26 cellular contexts compared by ENCODE assay signal in genomic region chr5:172809774-172810173, GRCh38.
"Had no signal": no experiment of that assay in that cellular context is flagged by ENCODE, and none has a peak within 500 bp of the region (broad histone marks: within the 10 kb centered on the region; RNA-seq: fewer than 3 reads in every experiment).

No MANE protein-coding gene starts in this region.

- H3K27me3 Mint-ChIP-seq: dendritic cell treated with granulocyte-macrophage colony-stimulating factor and Interleukin-4, amounts not matched to agents 40 ng/mL and 50 ng/mL, for 4 days; effector memory CD8-positive, alpha-beta T cell; naive B cell; naive thymus-derived CD8-positive, alpha-beta T cell had no signal

- H3K36me3 ChIP-seq: colonic mucosa, esophagus squamous epithelium, gastrocnemius medialis, heart right ventricle, left lung, lower lobe of right lung had no signal

- H3K9me3 ChIP-seq: colonic mucosa, gastrocnemius medialis had no signal

- H3K9me3 Mint-ChIP-seq: dendritic cell treated with granulocyte-macrophage colony-stimulating factor and Interleukin-4, amounts not matched to agents 40 ng/mL and 50 ng/mL, for 4 days; effector memory CD8-positive, alpha-beta T cell had no signal

- H3K4me3 Mint-ChIP-seq: dendritic cell treated with granulocyte-macrophage colony-stimulating factor and Interleukin-4, amounts not matched to agents 40 ng/mL and 50 ng/mL, for 4 days; effector memory CD8-positive, alpha-beta T cell; endodermal cell; mesothelial cell of epicardium; naive thymus-derived CD8-positive, alpha-beta T cell had no signal

- ATAC-seq: effector memory CD8-positive, alpha-beta T cell; esophagus mucosa; gastrocnemius medialis; heart right ventricle; left cardiac atrium; left lung; left ventricle myocardium superior; lower lobe of right lung; mucosa of descending colon; naive thymus-derived CD8-positive, alpha-beta T cell had no signal

- H3K4me3 ChIP-seq: colonic mucosa, esophagus squamous epithelium, gastrocnemius medialis, heart right ventricle, left lung, lower lobe of right lung, mucosa of descending colon had no signal

- H3K36me3 Mint-ChIP-seq: naive B cell; naive thymus-derived CD8-positive, alpha-beta T cell had no signal

- H3K4me1 ChIP-seq: colonic mucosa, gastrocnemius medialis had no signal

- H3K27ac ChIP-seq: colonic mucosa, epithelial cell of prostate, gastrocnemius medialis, heart right ventricle, left lung, lower lobe of right lung had no signal

- DNase-seq: colonic mucosa; cortex of kidney; effector CD8-positive, alpha-beta T cell; effector memory CD8-positive, alpha-beta T cell; erythroblast; esophagus squamous epithelium; foreskin fibroblast; foreskin melanocyte; gastrocnemius medialis; glutamatergic neuron; head of caudate nucleus; heart right ventricle; hippocampal formation; left cardiac atrium; left lung; left ventricle myocardium superior; lower lobe of right lung; mesenchymal stem cell; mucosa of descending colon; naive B cell; naive thymus-derived CD8-positive, alpha-beta T cell had no signal

- H3K27ac Mint-ChIP-seq: dendritic cell treated with granulocyte-macrophage colony-stimulating factor and Interleukin-4, amounts not matched to agents 40 ng/mL and 50 ng/mL, for 4 days; effector memory CD8-positive, alpha-beta T cell; endodermal cell; mesothelial cell of epicardium had no signal
